8 cellular contexts compared by ENCODE assay signal in the genomic region with DNA sequence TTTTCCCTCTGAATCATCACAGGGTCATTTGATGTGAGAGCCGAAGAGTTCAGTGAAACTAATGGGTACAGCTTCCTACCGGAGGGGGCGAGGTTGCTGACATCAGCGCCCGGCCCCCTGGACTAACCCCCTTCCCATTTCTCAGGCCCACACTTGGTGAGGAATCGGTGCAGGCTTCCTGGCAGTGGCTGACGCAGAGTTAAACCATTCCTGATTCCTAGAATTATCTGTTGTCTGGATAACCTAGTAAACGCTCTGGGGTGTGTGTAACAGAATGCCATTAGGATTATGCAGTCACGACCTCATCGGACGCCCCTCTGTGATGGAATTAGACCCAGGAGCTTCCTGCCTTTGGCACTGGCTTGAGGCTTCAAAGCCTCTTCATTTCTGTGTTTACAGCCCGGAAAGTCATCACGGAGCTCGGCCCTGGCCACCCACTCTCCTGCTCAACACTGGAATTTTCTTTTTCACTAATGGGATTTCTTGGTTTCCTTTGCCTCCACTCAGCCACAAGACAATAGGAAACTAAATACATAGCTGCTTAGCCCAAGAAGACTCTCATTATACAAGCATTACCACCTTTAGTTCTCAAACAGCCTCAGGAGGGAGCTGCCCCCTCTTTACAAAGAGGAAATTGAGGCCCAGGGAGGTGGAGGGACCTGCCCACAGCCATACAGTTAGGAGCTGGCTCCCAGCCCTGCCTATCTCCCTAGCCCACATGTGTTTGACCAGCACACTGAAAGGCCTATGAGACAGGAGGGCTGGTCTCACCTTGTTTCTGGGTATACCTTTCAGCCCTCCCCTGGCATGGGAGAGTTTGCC.
DNase-seq lines count a peak whose midpoint lies in the region; ATAC-seq lines count a peak whose summit lies in the region.

No MANE protein-coding gene starts in this region.

- no peaks in the 10 kb centered on the region for H3K9me3 Mint-ChIP-seq in activated naive CD4-positive, alpha-beta T cell treated with anti-CD3 and anti-CD28 coated beads, Interleukin-2, amount 50 U/mL, for 72 hours

- ATAC-seq in activated naive CD4-positive, alpha-beta T cell treated with anti-CD3 and anti-CD28 coated beads, Interleukin-2, amount 50 U/mL, for 72 hours = no peak
- ATAC-seq in right cardiac atrium = peak in 1 of 2 donors; percentile 32
- ATAC-seq in HG02588 (IDR thresholded peaks at IDR 0.05; ENCODE audit: unreplicated experiment) = no peak

- DNase-seq in H4 (ENCODE audit: low spot score) = peak; percentile 49
- no peak for DNase-seq in activated naive CD4-positive, alpha-beta T cell treated with anti-CD3 and anti-CD28 coated beads, Interleukin-2, amount 50 U/mL, for 72 hours (ENCODE audit: low spot score in 2 of 2)
- DNase-seq in right cardiac atrium = peak in 2 of 3 donors; percentile 62 to 68
- DNase-seq in pons (ENCODE audit: low spot score) = no peak
- no peak for DNase-seq in NCI-H2196 (lab: John Stamatoyannopoulos, UW; ENCODE audit: unreplicated experiment)
- no peak for DNase-seq in activated gamma-delta T cell (lab: John Stamatoyannopoulos, UW)

- no peaks in the 10 kb centered on the region for H3K36me3 Mint-ChIP-seq in activated naive CD4-positive, alpha-beta T cell treated with anti-CD3 and anti-CD28 coated beads, Interleukin-2, amount 50 U/mL, for 72 hours

- no peak overlapping the region for H3K4me3 ChIP-seq in right cardiac atrium (ENCODE audit: low read length)
- H3K4me3 ChIP-seq in skin epidermis = peak overlapping the region in 2 of 7 experiments; percentile 9 to 17

- no peaks in the 10 kb centered on the region for H3K9me3 ChIP-seq in right cardiac atrium (ENCODE audit: control insufficient read depth, low read length)

- peak overlapping the region; percentile 47 to 77 for H3K27ac Mint-ChIP-seq in activated naive CD4-positive, alpha-beta T cell treated with anti-CD3 and anti-CD28 coated beads, Interleukin-2, amount 50 U/mL, for 72 hours

- intact Hi-C loops in right cardiac atrium (cut with DNase I) = no loop called here

- peaks cover 11% of the 10 kb centered on the region for H3K4me1 ChIP-seq in right cardiac atrium (ENCODE audit: control insufficient read depth, insufficient read depth, low read length)

- H3K27me3 ChIP-seq in right cardiac atrium (ENCODE audit: control insufficient read depth, insufficient read depth) = no peaks in the 10 kb centered on the region

- peak overlapping the region; percentile 70 for H3K27ac ChIP-seq in right cardiac atrium (ENCODE audit: low read length)
- H3K27ac ChIP-seq in skin epidermis = peak overlapping the region; percentile 34 to 96 (median 82)

- 35% methylated on average over 14 of the region's 14 CpGs for WGBS in right cardiac atrium

Comparison
In these comparisons a context has a peak if more than half of its experiments do, and no peak if none do; other contexts are left out.
1. DNase-seq: peak in H4 (single experiment) and right cardiac atrium (2 of 3); none in activated naive CD4-positive, alpha-beta T cell treated with anti-CD3 and anti-CD28 coated beads, Interleukin-2, amount 50 U/mL, for 72 hours (0 of 2), pons (single experiment), NCI-H2196 (single experiment) and activated gamma-delta T cell (single experiment).